1 cellular context compared by ENCODE assay signal in genomic region chrX:35696760-35697234, GRCh38.
A peak's percentile ranks its signal among the peaks of the same experiment; 100 is the strongest.
TF ChIP-seq lines count a peak whose summit lies in the region.

No MANE protein-coding gene starts in this region.

TF ChIP-seq in GM12878, 131 proteins besides CTCF, POLR2A, EP300 and RAD21 (continued from another document and continues in another):
- TF ChIP-seq E4F1 (IDR thresholded peaks at IDR 0.05; ENCODE audit: borderline replicate concordance, partially characterized antibody), result no peak
- no peak for TF ChIP-seq ESRRA (IDR thresholded peaks at IDR 0.05; ENCODE audit: low read length)
- no peak for TF ChIP-seq SKIL (IDR thresholded peaks at IDR 0.05; ENCODE audit: low read depth, poor library complexity, severe bottlenecking)
- peak; percentile 52; the same call in 1 of the 2 replicates for TF ChIP-seq BMI1 (IDR thresholded peaks at IDR 0.05; ENCODE audit: borderline replicate concordance)
- TF ChIP-seq SMC3 (IDR thresholded peaks at IDR 0.05; ENCODE audit: borderline replicate concordance, low read length), result no peak
- no peak for TF ChIP-seq ZNF687 (IDR thresholded peaks at IDR 0.05)
- TF ChIP-seq RUNX3 (IDR thresholded peaks at IDR 0.05; ENCODE audit: low read length), result peak; percentile 88
- TF ChIP-seq SIN3A (IDR thresholded peaks at IDR 0.05; ENCODE audit: low read depth, low read length), result no peak
- TF ChIP-seq YY1 (IDR thresholded peaks at IDR 0.05; ENCODE audit: low read depth, low read length), result no peak
- no peak for TF ChIP-seq STAT1 (conservative IDR thresholded peaks at IDR 0.05)
- TF ChIP-seq NKRF (conservative IDR thresholded peaks at IDR 0.05), result no peak
- TF ChIP-seq TCF12 (IDR thresholded peaks at IDR 0.05; ENCODE audit: low read depth, low read length), result no peak
- TF ChIP-seq GABPA (IDR thresholded peaks at IDR 0.05; ENCODE audit: low read depth), result peak; percentile 52; the same call in 1 of the 2 replicates
- no peak for TF ChIP-seq SMAD5 (IDR thresholded peaks at IDR 0.05; ENCODE audit: low read depth)
- no peak for TF ChIP-seq IRF3 (IDR thresholded peaks at IDR 0.05)
- TF ChIP-seq WRNIP1 (IDR thresholded peaks at IDR 0.05; ENCODE audit: borderline replicate concordance, low read depth, low read length), result no peak
- TF ChIP-seq ZBTB40 (IDR thresholded peaks at IDR 0.05; ENCODE audit: borderline replicate concordance), result no peak
- TF ChIP-seq HDAC6 (IDR thresholded peaks at IDR 0.05; ENCODE audit: unreplicated experiment), result no peak
- no peak for TF ChIP-seq SIX5 (IDR thresholded peaks at IDR 0.05; ENCODE audit: low read depth, low read length, severe bottlenecking)
- no peak for TF ChIP-seq SUZ12 (IDR thresholded peaks at IDR 0.05; ENCODE audit: unreplicated experiment)
- TF ChIP-seq CHD1 (IDR thresholded peaks at IDR 0.05; ENCODE audit: low read depth, low read length), result no peak
- no peak for TF ChIP-seq CEBPB (IDR thresholded peaks at IDR 0.05; ENCODE audit: borderline replicate concordance in 1 of 2, low read depth in 2 of 2, low read length in 2 of 2)
- peak; percentile 41; the same call in 1 of the 2 replicates for TF ChIP-seq IRF4 (IDR thresholded peaks at IDR 0.05; ENCODE audit: low read depth, low read length)
- no peak for TF ChIP-seq KLF5 (IDR thresholded peaks at IDR 0.05; ENCODE audit: partially characterized antibody)
- peak; percentile 78; the same call in 1 of the 2 replicates for TF ChIP-seq MTA2 (IDR thresholded peaks at IDR 0.05; ENCODE audit: low read depth)
- 0 out of 2 replicates have a peak, but pooled peaks have one; percentile 9 for TF ChIP-seq TCF7 (IDR thresholded peaks at IDR 0.05; ENCODE audit: borderline replicate concordance)
- TF ChIP-seq ZNF24 (IDR thresholded peaks at IDR 0.05), result no peak
- TF ChIP-seq IKZF2 (IDR thresholded peaks at IDR 0.05), result peak; percentile 69 to 76
- no peak for TF ChIP-seq ZBTB4 (CRISPR knock-in tag; IDR thresholded peaks at IDR 0.05)
- no peak for TF ChIP-seq TBL1XR1 (IDR thresholded peaks at IDR 0.05; ENCODE audit: low read depth, low read length)
- TF ChIP-seq ZNF217 (IDR thresholded peaks at IDR 0.05), result peak; percentile 62; the same call in 1 of the 2 replicates
- no peak for TF ChIP-seq PRDM15 (CRISPR knock-in tag; IDR thresholded peaks at IDR 0.05)
- no peak for TF ChIP-seq SREBF2 (IDR thresholded peaks at IDR 0.05; ENCODE audit: low read length)
- no peak for TF ChIP-seq NRF1 (conservative IDR thresholded peaks at IDR 0.05; ENCODE audit: low read depth, low read length)
- no peak for TF ChIP-seq NR2C2 (IDR thresholded peaks at IDR 0.05; ENCODE audit: borderline replicate concordance, control insufficient read depth, insufficient read length, low read depth)
